Comparison of ENCODE assay signal across 17 cellular contexts in the genomic region with DNA sequence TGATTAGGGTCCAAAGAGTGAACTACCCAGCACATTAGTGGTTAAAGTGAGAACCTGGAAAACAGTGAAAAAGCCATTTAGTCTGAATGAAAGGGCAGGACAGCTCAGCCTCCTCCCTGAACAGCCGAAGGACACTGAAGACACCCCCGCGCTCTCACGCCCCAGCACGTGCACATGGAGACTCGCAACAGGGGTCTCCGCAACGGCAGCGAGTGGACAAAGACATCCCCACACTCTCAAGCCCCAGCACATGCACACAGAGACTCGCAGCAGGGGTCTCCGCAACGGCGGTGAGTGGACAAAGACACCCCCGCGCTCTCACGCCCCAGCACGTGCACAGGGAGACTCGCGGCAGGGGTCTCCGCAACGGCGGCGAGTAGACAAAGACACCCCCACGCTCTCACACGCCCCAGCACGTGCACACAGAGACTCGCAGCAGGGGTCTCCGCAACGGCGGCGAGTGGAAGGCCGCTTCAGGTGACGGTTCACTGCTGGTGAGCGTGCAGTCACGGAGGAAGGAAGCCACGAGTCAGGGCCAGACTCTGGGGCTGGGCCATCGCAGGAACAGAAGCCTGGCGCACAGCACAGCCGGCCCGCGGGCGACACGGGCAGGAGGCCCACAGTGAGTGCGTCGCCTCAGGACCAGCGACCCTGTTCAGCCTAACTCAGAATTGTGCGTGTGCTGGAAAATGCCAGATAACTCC. TPM values are rescaled to one million over a fixed set of nuclear protein-coding genes. Genes with fewer than 3 reads are reported as not detected.
A peak's percentile ranks its signal among the peaks of the same experiment; 100 is the strongest.
DNase-seq lines count a peak whose midpoint lies in the region; ATAC-seq and TF ChIP-seq lines count a peak whose summit lies in the region.
"Had no signal": no experiment of that assay in that cellular context is flagged by ENCODE, and none has a peak within 500 bp of the region (broad histone marks: within the 10 kb centered on the region; RNA-seq: fewer than 3 reads in every experiment).

No MANE protein-coding gene starts in this region.

- CTCF ChIA-PET in activated CD4-positive, alpha-beta memory T cell treated with anti-CD3 and anti-CD28 coated beads for 36 hours (lab: Charles Lee): no interaction called here

- DNase-seq in left ventricle myocardium superior (peak; percentile 16), cardiac septum (ENCODE audit: low spot score) (no peak), chondrocyte (ENCODE audit: low spot score) (peak; percentile 74), nephron progenitor cell (no peak), posterior vena cava (ENCODE audit: low spot score) (no peak), 8988T (no peak)
- no peak for DNase-seq in activated CD4-positive, alpha-beta memory T cell treated with anti-CD3 and anti-CD28 coated beads for 36 hours
- DNase-seq: Caco-2, DMS53, GOT3, HFFc6, Kasumi-1, NCI-H1105 treated with DMSO at 0.1 percent for 48 hours, NCI-H187, NCI-H446, PC-3 had no signal

- POLR2A ChIA-PET in activated CD4-positive, alpha-beta memory T cell treated with anti-CD3 and anti-CD28 coated beads for 36 hours (lab: Charles Lee): no interaction called here

- H3K36me3 Mint-ChIP-seq in chondrocyte (ENCODE audit: low read depth) (peaks cover 13% of the 10 kb centered on the region), nephron progenitor cell (ENCODE audit: low read depth) (peaks cover 36% of the 10 kb centered on the region)
- H3K36me3 Mint-ChIP-seq in activated CD4-positive, alpha-beta memory T cell treated with anti-CD3 and anti-CD28 coated beads for 36 hours: peaks cover 21% of the 10 kb centered on the region

- ATAC-seq in left ventricle myocardium superior (no peak), HG02678 (IDR thresholded peaks at IDR 0.05; ENCODE audit: unreplicated experiment) (no peak)
- ATAC-seq: PC-3 had no signal

- H3K27ac Mint-ChIP-seq in chondrocyte (ENCODE audit: unreplicated experiment) (no peak overlapping the region), nephron progenitor cell (peak overlapping the region; percentile 79)
- H3K27ac Mint-ChIP-seq in activated CD4-positive, alpha-beta memory T cell treated with anti-CD3 and anti-CD28 coated beads for 36 hours: no peak overlapping the region
- H3K27ac Mint-ChIP-seq: HFFc6 had no signal

- intact Hi-C loops in left ventricle myocardium superior (cut with micrococcal nuclease): no loop called here
- intact Hi-C loops in cardiac septum (cut with DNase I): no loop called here
- intact Hi-C loops in posterior vena cava (cut with DNase I): loop anchor here in 1 of 2 donors (10.0 kb wide), 1 partner anchor 431 kb away; no protein-coding TSS in a partner anchor
- intact Hi-C loops in activated CD4-positive, alpha-beta memory T cell treated with anti-CD3 and anti-CD28 coated beads for 36 hours (cut with micrococcal nuclease): no loop called here

- no peak overlapping the region for H3K4me3 Mint-ChIP-seq in chondrocyte (ENCODE audit: unreplicated experiment)
- H3K4me3 Mint-ChIP-seq in nephron progenitor cell: no peak overlapping the region
- H3K4me3 Mint-ChIP-seq in activated CD4-positive, alpha-beta memory T cell treated with anti-CD3 and anti-CD28 coated beads for 36 hours: no peak overlapping the region
- H3K4me3 Mint-ChIP-seq: HFFc6 had no signal

- H3K27me3 Mint-ChIP-seq in chondrocyte (ENCODE audit: low read depth) (no peaks in the 10 kb centered on the region), nephron progenitor cell (ENCODE audit: low read depth, poor library complexity) (peaks cover 3% of the 10 kb centered on the region)
- H3K27me3 Mint-ChIP-seq in activated CD4-positive, alpha-beta memory T cell treated with anti-CD3 and anti-CD28 coated beads for 36 hours: no peaks in the 10 kb centered on the region

- TF ChIP-seq CTCF in chondrocyte (IDR thresholded peaks at IDR 0.05) (no peak), nephron progenitor cell (IDR thresholded peaks at IDR 0.05) (no peak)

- H3K9me3 Mint-ChIP-seq in chondrocyte (ENCODE audit: low read depth) (no peaks in the 10 kb centered on the region), nephron progenitor cell (no peaks in the 10 kb centered on the region)
- H3K9me3 Mint-ChIP-seq in activated CD4-positive, alpha-beta memory T cell treated with anti-CD3 and anti-CD28 coated beads for 36 hours: no peaks in the 10 kb centered on the region
- H3K9me3 Mint-ChIP-seq: HFFc6 had no signal

- H3K4me1 Mint-ChIP-seq in chondrocyte (ENCODE audit: low read depth) (peaks cover 20% of the 10 kb centered on the region), nephron progenitor cell (peaks cover 9% of the 10 kb centered on the region)
- peaks cover 20% of the 10 kb centered on the region for H3K4me1 Mint-ChIP-seq in activated CD4-positive, alpha-beta memory T cell treated with anti-CD3 and anti-CD28 coated beads for 36 hours (ENCODE audit: low read depth)

RNA-seq across cellular contexts. Expression of gene BRD1, which starts 43.6 kb away (rescaled TPM):
- total RNA-seq in left ventricle myocardium superior: 18.7 TPM
- total RNA-seq in cardiac septum: 18.0 TPM
- 27.7 to 29.5 TPM (median 29.5 TPM) in 3 replicates for total RNA-seq in chondrocyte
- total RNA-seq in posterior vena cava: 10 to 100 TPM; 20.8 to 21.7 TPM
- 10 to 100 TPM; 27.5 to 30.2 TPM for total RNA-seq in activated CD4-positive, alpha-beta memory T cell treated with anti-CD3 and anti-CD28 coated beads for 36 hours

Comparison
In these comparisons a context has a peak if more than half of its experiments do, and no peak if none do; other contexts are left out.
1. DNase-seq: peak in left ventricle myocardium superior (single experiment) and chondrocyte (single experiment); none in cardiac septum (single experiment), nephron progenitor cell (single experiment), posterior vena cava (single experiment), activated CD4-positive, alpha-beta memory T cell treated with anti-CD3 and anti-CD28 coated beads for 36 hours (single experiment) and 8988T (single experiment).